ENCODE assay signal across 7 cellular contexts in the genomic region with DNA sequence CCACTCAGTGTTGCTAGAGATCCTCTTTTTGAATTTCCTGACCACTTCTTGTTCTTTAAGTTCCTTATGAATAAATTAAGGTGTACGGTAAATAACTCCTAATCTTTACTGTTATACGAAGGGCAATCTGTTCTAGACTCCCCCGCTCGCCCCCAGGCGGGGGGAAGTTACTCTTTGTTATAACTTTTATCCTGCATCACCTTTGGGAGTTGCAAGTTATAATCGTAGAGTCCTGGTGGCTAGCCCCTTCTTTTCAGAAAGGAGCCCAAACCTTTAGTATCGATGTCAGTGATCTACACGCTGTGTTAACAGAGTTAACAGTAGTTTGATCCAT. TPM values are rescaled to one million over a fixed set of nuclear protein-coding genes. Genes with fewer than 3 reads are reported as not detected.
DNase-seq lines count a peak whose midpoint lies in the region; TF ChIP-seq lines count a peak whose summit lies in the region.

No MANE protein-coding gene starts in this region.

- no peak overlapping the region for H3K56ac ChIP-seq in H9 (ENCODE audit: insufficient read length, low read depth, low read length)

- H2BK12ac ChIP-seq in H9 (ENCODE audit: insufficient read length, low read depth, low read length): no peak overlapping the region

- H3K4me3 ChIP-seq in SK-N-SH (ENCODE audit: low read depth in 2 of 2, low read length in 1 of 2): peak overlapping the region; percentile 88 to 96
- H3K4me3 ChIP-seq in esophagus squamous epithelium: peak overlapping the region; percentile 63 to 97 (median 80)
- H3K4me3 ChIP-seq in prostate gland: peak overlapping the region; percentile 56 to 74

- no peak for DNase-seq in H9
- DNase-seq in SK-N-SH: no peak
- no peak for DNase-seq in esophagus squamous epithelium (lab: John Stamatoyannopoulos, UW)
- DNase-seq in prostate gland (ENCODE audit: low spot score): no peak
- DNase-seq in OCI-M1 (lab: John Stamatoyannopoulos, UW): no peak
- DNase-seq in NCI-H1092 (lab: John Stamatoyannopoulos, UW): no peak
- no peak for DNase-seq in NCI-H2081 treated with DMSO at 0.1 percent for 48 hours (lab: John Stamatoyannopoulos, UW)

- no peak overlapping the region for H4K5ac ChIP-seq in H9 (ENCODE audit: insufficient read length, low read depth, low read length)

- no peak overlapping the region for H4K8ac ChIP-seq in H9 (replicated peaks; ENCODE audit: insufficient read length, low read depth, low read length)

- H3K14ac ChIP-seq in H9 (ENCODE audit: insufficient read depth, low read length): no peak overlapping the region

- no peak for TF ChIP-seq RAD21 in SK-N-SH (IDR thresholded peaks at IDR 0.05; ENCODE audit: low read length)

- no peaks in the 10 kb centered on the region for H3K79me1 ChIP-seq in H9 (ENCODE audit: insufficient read depth, low read depth, low read length, poor library complexity, severe bottlenecking)

- no peaks in the 10 kb centered on the region for H3F3A ChIP-seq in SK-N-SH (replicated peaks; ENCODE audit: insufficient read depth)

- H3K4me2 ChIP-seq in H9 (ENCODE audit: insufficient read depth, insufficient read length, low read length) (peak overlapping the region; percentile 59), SK-N-SH (peak overlapping the region; percentile 90)

- H3K9me2 ChIP-seq in SK-N-SH: no peaks in the 10 kb centered on the region

- POLR2A ChIA-PET in SK-N-SH (lab: Yijun Ruan, JAX): no interaction called here

- H2BK5ac ChIP-seq in H9 (ENCODE audit: insufficient read length, low read length): no peak overlapping the region

- intact Hi-C loops in esophagus squamous epithelium (cut with DNase I): no loop called here
- intact Hi-C loops in prostate gland (cut with DNase I): no loop called here

- H2BK120ac ChIP-seq in H9 (ENCODE audit: low read depth, low read length, poor library complexity, severe bottlenecking): no peak overlapping the region

- H3T11ph ChIP-seq in H9 (ENCODE audit: low read length): no peak overlapping the region

- H3K27ac Mint-ChIP-seq in H9: peak overlapping the region; percentile 65 to 90 (median 72)

- no peak overlapping the region for H3K18ac ChIP-seq in H9 (ENCODE audit: insufficient read length, low read depth, low read length)

- CTCF ChIA-PET in SK-N-SH (lab: Yijun Ruan, JAX): interaction anchor here (1.5 to 1.7 kb wide), 2 partner anchors 10 kb away, joined by 6 to 7 read pairs; no protein-coding TSS in a partner anchor

- H3K27me3 ChIP-seq in H9 (ENCODE audit: insufficient read depth, low read length): no peaks in the 10 kb centered on the region
- H3K27me3 ChIP-seq in SK-N-SH (ENCODE audit: insufficient read depth): no peaks in the 10 kb centered on the region
- H3K27me3 ChIP-seq in esophagus squamous epithelium: no peaks in the 10 kb centered on the region
- H3K27me3 ChIP-seq in prostate gland (replicated peaks; ENCODE audit: insufficient read depth): no peaks in the 10 kb centered on the region

- peak overlapping the region; percentile 66 for H3K9ac ChIP-seq in H9 (ENCODE audit: extremely low read depth, insufficient read length, low read length)
- H3K9ac ChIP-seq in SK-N-SH: peak overlapping the region; percentile 80

- no peak overlapping the region for H3K23ac ChIP-seq in H9 (ENCODE audit: insufficient read length, low read depth, low read length)

- peaks cover 3% of the 10 kb centered on the region for H3K23me2 ChIP-seq in H9 (ENCODE audit: insufficient read length, low read depth, low read length, poor library complexity, severe bottlenecking)

- no peak overlapping the region for H4K91ac ChIP-seq in H9 (ENCODE audit: insufficient read length, low read depth, low read length)

- H3K9me3 Mint-ChIP-seq in H9: no peaks in the 10 kb centered on the region

- TF ChIP-seq CTCF in H9 (conservative IDR thresholded peaks at IDR 0.05) (no peak), SK-N-SH (IDR thresholded peaks at IDR 0.05) (peak; percentile 16; the same call in 1 of the 2 replicates), esophagus squamous epithelium (IDR thresholded peaks at IDR 0.05) (no peak), prostate gland (IDR thresholded peaks at IDR 0.05) (no peak)

- no CpG with 5 or more reads among the region's 8 CpGs for WGBS in H9 (ENCODE audit: extremely low coverage, insufficient read length, low lambda C conversion rate)
- 2% methylated on average over 8 of the region's 8 CpGs for WGBS in SK-N-SH (ENCODE audit: low lambda C conversion rate)
- WGBS in esophagus squamous epithelium, 2 donors: 6 to 9% methylated on average over 8 of the region's 8 CpGs
- 8% methylated on average over 8 of the region's 8 CpGs for WGBS in prostate gland

- H3K36me3 ChIP-seq in SK-N-SH (replicated peaks in 1 of 2; ENCODE audit: control insufficient read depth in 1 of 2, insufficient read depth in 2 of 2, low read length in 1 of 2) (peaks cover 0 to 4% of the 10 kb centered on the region in 2 experiments), esophagus squamous epithelium (no peaks in the 10 kb centered on the region), prostate gland (no peaks in the 10 kb centered on the region)

- H3K4me3 Mint-ChIP-seq in H9: peak overlapping the region; percentile 91 to 98

- no peaks in the 10 kb centered on the region for H3K36me3 Mint-ChIP-seq in H9 (ENCODE audit: insufficient read depth in 1 of 3, low read depth in 3 of 3)

- H3K4me1 Mint-ChIP-seq in H9: peaks cover 10 to 13% of the 10 kb centered on the region in 2 experiments

- H3K27me3 Mint-ChIP-seq in H9 (ENCODE audit: low read depth): peaks cover 12% of the 10 kb centered on the region

- H4K20me1 ChIP-seq in H9 (ENCODE audit: control insufficient read depth, insufficient read depth, insufficient read length): no peaks in the 10 kb centered on the region
- no peaks in the 10 kb centered on the region for H4K20me1 ChIP-seq in SK-N-SH (ENCODE audit: insufficient read depth)

- TF ChIP-seq EP300 in SK-N-SH (IDR thresholded peaks at IDR 0.05; ENCODE audit: borderline replicate concordance in 1 of 2, low read depth in 1 of 2, low read length in 1 of 2): no peak

- TF ChIP-seq POLR2A in esophagus squamous epithelium (IDR thresholded peaks at IDR 0.05) (no peak), prostate gland (IDR thresholded peaks at IDR 0.05) (no peak)

- H2BK20ac ChIP-seq in H9 (ENCODE audit: low read depth, low read length, poor library complexity, severe bottlenecking): no peak overlapping the region

- H3K9me3 ChIP-seq in H9 (ENCODE audit: control insufficient read depth, low read depth, low read length) (no peaks in the 10 kb centered on the region), SK-N-SH (no peaks in the 10 kb centered on the region), esophagus squamous epithelium (no peaks in the 10 kb centered on the region), prostate gland (no peaks in the 10 kb centered on the region)

- H2AFZ ChIP-seq in H9 (ENCODE audit: low read length): peak overlapping the region; percentile 4
- H2AFZ ChIP-seq in SK-N-SH (ENCODE audit: low read depth): peak overlapping the region; percentile 99

- H3K4me1 ChIP-seq in H9 (ENCODE audit: insufficient read depth, low read length) (no peaks in the 10 kb centered on the region), SK-N-SH (ENCODE audit: control insufficient read depth in 1 of 2, insufficient read depth in 2 of 2, low read depth in 1 of 2, low read length in 1 of 2) (peaks cover 0 to 4% of the 10 kb centered on the region in 2 experiments; a peak in 2 of 4 replicates), esophagus squamous epithelium (peaks cover 0 to 16% (median 4%) of the 10 kb centered on the region in 3 donors), prostate gland (replicated peaks) (no peaks in the 10 kb centered on the region)

- H3K4ac ChIP-seq in H9 (ENCODE audit: low read depth, low read length): no peak overlapping the region

- H3K27ac ChIP-seq in H9 (ENCODE audit: insufficient read length, low read depth, low read length) (no peak overlapping the region), SK-N-SH (ENCODE audit: low read depth in 2 of 2, low read length in 1 of 2) (peak overlapping the region; percentile 44 to 81; a peak in 3 of 4 replicates), esophagus squamous epithelium (peak overlapping the region; percentile 73 to 90 (median 84)), prostate gland (peak overlapping the region; percentile 72 to 73)

- no peak overlapping the region for H2AK5ac ChIP-seq in H9 (ENCODE audit: insufficient read length, low read length)

- H3K79me2 ChIP-seq in H9 (ENCODE audit: insufficient read depth, low read length) (no peaks in the 10 kb centered on the region; the same call in 1 of the 2 replicates), SK-N-SH (ENCODE audit: insufficient read depth) (peaks cover 12% of the 10 kb centered on the region)

- no peak overlapping the region for H2BK15ac ChIP-seq in H9 (ENCODE audit: low read depth, low read length)

TF ChIP-seq in SK-N-SH, 30 proteins besides CTCF, POLR2A, EP300 and RAD21:
- TF ChIP-seq, protein P1, sequence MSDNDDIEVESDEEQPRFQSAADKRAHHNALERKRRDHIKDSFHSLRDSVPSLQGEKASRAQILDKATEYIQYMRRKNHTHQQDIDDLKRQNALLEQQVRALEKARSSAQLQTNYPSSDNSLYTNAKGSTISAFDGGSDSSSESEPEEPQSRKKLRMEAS (IDR thresholded peaks at IDR 0.05; ENCODE audit: low read depth): 0 out of 2 replicates have a peak, but pooled peaks have one; percentile 7
- TF ChIP-seq SIN3A (IDR thresholded peaks at IDR 0.05; ENCODE audit: borderline replicate concordance, low read depth, low read length): no peak
- TF ChIP-seq YY1 (IDR thresholded peaks at IDR 0.05; ENCODE audit: low read depth): no peak
- no peak for TF ChIP-seq FOXJ3 (CRISPR knock-in tag; IDR thresholded peaks at IDR 0.05)
TF ChIP-seq in SK-N-SH: peak in this region for 1.

RNA-seq across cellular contexts. Expression of gene GCA, which starts 0.7 kb away (rescaled TPM):
- total RNA-seq in H9 (2021) (31.0 and 32.9 TPM in 2 replicates), esophagus squamous epithelium (10 to 100 TPM in 2 of 4 donors, 1 to 10 TPM in 2; 5.5 to 19.3 (median 13.0) TPM), prostate gland (10 to 100 TPM; 29.5 to 42.9 TPM)
- polyA plus RNA-seq in SK-N-SH (2012; rRNA removed): 12.2 and 16.3 TPM in 2 replicates
- 15.7 and 16.2 TPM in 2 replicates for polyA plus RNA-seq in SK-N-SH (2012; cell fraction: cytosol; rRNA removed)
- polyA plus RNA-seq in SK-N-SH (2012; cell fraction: nucleus; rRNA removed): 13.4 and 27.8 TPM in 2 replicates

RNA-seq across cellular contexts. Expression of gene IFIH1, which starts 26.1 kb away (rescaled TPM):
- total RNA-seq in H9 (2021) (0.81 and 1.1 TPM in 2 replicates), esophagus squamous epithelium (10 to 100 TPM in 2 of 4 donors, 1 to 10 TPM in 2; 8.2 to 17.4 (median 10.8) TPM), prostate gland (10 to 100 TPM; 13.1 to 14.7 TPM)
- 0.84 and 1.0 TPM in 2 replicates for polyA plus RNA-seq in SK-N-SH (2012; rRNA removed)
- 1.9 TPM in 2 replicates for polyA plus RNA-seq in SK-N-SH (2012; cell fraction: cytosol; rRNA removed)
- polyA plus RNA-seq in SK-N-SH (2012; cell fraction: nucleus; rRNA removed): 1.3 and 1.6 TPM in 2 replicates
